ENCODE assay signal across 8 cellular contexts in genomic region chr6:73134588-73134987, GRCh38.
DNase-seq lines count a peak whose midpoint lies in the region; ATAC-seq and TF ChIP-seq lines count a peak whose summit lies in the region.

No MANE protein-coding gene starts in this region.

- intact Hi-C loops in mammary epithelial cell (cut with micrococcal nuclease) (no loop called here), left ventricle myocardium superior (cut with micrococcal nuclease) (no loop called here)

- H3K4me3 ChIP-seq in mammary epithelial cell (replicated peaks in 1 of 3; ENCODE audit: insufficient read depth in 1 of 3, low read depth in 2 of 3, low read length in 3 of 3) = no peak overlapping the region
- no peak overlapping the region for H3K4me3 ChIP-seq in osteoblast (ENCODE audit: insufficient read depth, low read length)

- 88% methylated on average over 4 of the region's 11 CpGs for WGBS in mammary epithelial cell (ENCODE audit: low coverage, missing lambda C conversion rate)

- ATAC-seq in left ventricle myocardium superior (no peak), HG03378 (IDR thresholded peaks at IDR 0.05; ENCODE audit: unreplicated experiment) (no peak)

- peak; percentile 16 to 25 for TF ChIP-seq CTCF in mammary epithelial cell (conservative IDR thresholded peaks at IDR 0.05 in 1 of 2, IDR thresholded peaks at IDR 0.05 in 1 of 2; ENCODE audit: extremely low read depth in 1 of 2, insufficient read depth in 1 of 2, low read depth in 1 of 2, low read length in 2 of 2)
- peak; percentile 23 for TF ChIP-seq CTCF in osteoblast (IDR thresholded peaks at IDR 0.05; ENCODE audit: extremely low read depth, low read depth, low read length)

- in situ Hi-C loops in mammary epithelial cell (cut with MboI; ENCODE audit: low sequenced_read_pairs in 2 of 2) = no loop called here

- no peaks in the 10 kb centered on the region for H3K9me3 ChIP-seq in mammary epithelial cell (replicated peaks; ENCODE audit: insufficient read depth, low read length)
- H3K9me3 ChIP-seq in osteoblast (ENCODE audit: low read depth, low read length) = no peaks in the 10 kb centered on the region

- dilution Hi-C loops in mammary epithelial cell (cut with HindIII; ENCODE audit: low sequenced_read_pairs) = loop anchor here (5.0 kb wide), 1 partner anchor 48 kb away; no protein-coding TSS in a partner anchor

- CTCF ChIA-PET in mammary epithelial cell (lab: Charles Lee; ENCODE audit: low non-redundant PET) = no interaction called here

- H3K79me2 ChIP-seq in mammary epithelial cell (ENCODE audit: insufficient read depth, low read length) (no peaks in the 10 kb centered on the region), osteoblast (ENCODE audit: insufficient read depth, low read length) (no peaks in the 10 kb centered on the region)

- H2AFZ ChIP-seq in mammary epithelial cell (ENCODE audit: low read depth, low read length) (no peak overlapping the region), osteoblast (ENCODE audit: low read length) (no peak overlapping the region)

- H4K20me1 ChIP-seq in mammary epithelial cell (ENCODE audit: insufficient read depth, low read length) = no peaks in the 10 kb centered on the region
- no peaks in the 10 kb centered on the region for H4K20me1 ChIP-seq in osteoblast (ENCODE audit: insufficient read depth, low read length)

- no peak overlapping the region for H3K9ac ChIP-seq in mammary epithelial cell (ENCODE audit: insufficient read depth, low read length)

- BruUV-seq in mammary epithelial cell (replicated peaks; lab: Mats Ljungman, UMichigan) = no TSS peak

- H3K27ac ChIP-seq in mammary epithelial cell (ENCODE audit: insufficient read depth, low read depth, low read length) (no peak overlapping the region), osteoblast (ENCODE audit: low read depth, low read length) (no peak overlapping the region)

- no peaks in the 10 kb centered on the region for H3K27me3 ChIP-seq in mammary epithelial cell (ENCODE audit: insufficient read depth, low read length)
- H3K27me3 ChIP-seq in osteoblast (ENCODE audit: insufficient read depth, low read length) = no peaks in the 10 kb centered on the region

- H3K4me2 ChIP-seq in mammary epithelial cell (ENCODE audit: insufficient read depth, low read depth, low read length) (no peak overlapping the region), osteoblast (ENCODE audit: insufficient read depth, low read length) (no peak overlapping the region)

- H3K36me3 ChIP-seq in mammary epithelial cell (ENCODE audit: insufficient read depth, low read length) = no peaks in the 10 kb centered on the region
- no peaks in the 10 kb centered on the region for H3K36me3 ChIP-seq in osteoblast (ENCODE audit: insufficient read depth, low read length)

- DNase-seq in GM03348 (ENCODE audit: low spot score) = peak; percentile 12
- DNase-seq in HuH-7.5 (ENCODE audit: low spot score) = peak; percentile 34
- DNase-seq in mammary epithelial cell = no peak
- no peak for DNase-seq in osteoblast (ENCODE audit: insufficient read length, low spot score, missing footprints)
- no peak for DNase-seq in SW480 (ENCODE audit: low spot score)
- no peak for DNase-seq in left ventricle myocardium superior
- DNase-seq in T-helper 9 cell = no peak

- H3K4me1 ChIP-seq in mammary epithelial cell (ENCODE audit: insufficient read depth, low read length) = peaks cover 17% of the 10 kb centered on the region
- H3K4me1 ChIP-seq in osteoblast (ENCODE audit: insufficient read depth, low read length) = peaks cover 3% of the 10 kb centered on the region

Comparison
In these comparisons a context has a peak if more than half of its experiments do, and no peak if none do; other contexts are left out.
1. DNase-seq: peak in GM03348 (single experiment) and HuH-7.5 (single experiment); none in mammary epithelial cell (single experiment), osteoblast (single experiment), SW480 (single experiment), left ventricle myocardium superior (single experiment) and T-helper 9 cell (single experiment).